ENCODE assay signal across 13 cellular contexts in genomic region chr7:13833872-13834271, GRCh38.
DNase-seq lines count a peak whose midpoint lies in the region; ATAC-seq and TF ChIP-seq lines count a peak whose summit lies in the region.
"Had no signal": no experiment of that assay in that cellular context is flagged by ENCODE, and none has a peak within 500 bp of the region (broad histone marks: within the 10 kb centered on the region; RNA-seq: fewer than 3 reads in every experiment).

No MANE protein-coding gene starts in this region.

- H3K4me3 ChIP-seq in heart left ventricle (peak overlapping the region in 2 of 12 donors; percentile 9 to 15), smooth muscle cell (no peak overlapping the region), sigmoid colon (no peak overlapping the region), upper lobe of right lung (no peak overlapping the region)

- TF ChIP-seq POLR2A in heart left ventricle (IDR thresholded peaks at IDR 0.05) (no peak), sigmoid colon (IDR thresholded peaks at IDR 0.05) (no peak)

- WGBS in heart left ventricle, 4 donors, result 33 to 43% (median 42%) methylated on average over 3 of the region's 3 CpGs
- WGBS in smooth muscle cell (ENCODE audit: low lambda C conversion rate), result 70% methylated on average over 3 of the region's 3 CpGs
- 86 to 91% methylated on average over 3 of the region's 3 CpGs for WGBS in sigmoid colon, 2 donors

- H3F3A ChIP-seq in smooth muscle cell (ENCODE audit: low read depth), result no peaks in the 10 kb centered on the region

- DNase-seq in heart left ventricle, result no peak
- DNase-seq in Right ventricle myocardium inferior (ENCODE audit: missing footprints), result no peak
- peak; percentile 74 for DNase-seq in NCI-H460 (ENCODE audit: extremely low read depth, low read depth)
- peak; percentile 11 for DNase-seq in inferior parietal cortex (ENCODE audit: extremely low spot score)
- DNase-seq in smooth muscle cell (lab: John Stamatoyannopoulos, UW; ENCODE audit: unreplicated experiment), result no peak
- no peak for DNase-seq in left lobe of liver (ENCODE audit: low spot score)
- no peak for DNase-seq in sigmoid colon
- DNase-seq in upper lobe of right lung, result no peak
- DNase-seq: DMS 273 treated with DMSO at 0.1 percent for 48 hours; NCI-H345; NK-92 treated with Interleukin-12 subunit alpha and Interleukin-12 subunit beta, amount 100 ng/mL, for 24 hours had no signal

- intact Hi-C loops in heart left ventricle (cut with DNase I) (no loop called here), Right ventricle myocardium inferior (cut with DNase I) (no loop called here), sigmoid colon (cut with DNase I) (no loop called here), upper lobe of right lung (cut with DNase I) (no loop called here)

- no peaks in the 10 kb centered on the region for H4K20me1 ChIP-seq in smooth muscle cell (ENCODE audit: low read depth)

- TF ChIP-seq CTCF in heart left ventricle (IDR thresholded peaks at IDR 0.05) (no peak), smooth muscle cell (IDR thresholded peaks at IDR 0.05; ENCODE audit: borderline replicate concordance, insufficient read depth, poor library complexity, severe bottlenecking) (no peak), sigmoid colon (IDR thresholded peaks at IDR 0.05) (no peak), upper lobe of right lung (IDR thresholded peaks at IDR 0.05) (no peak)

- peaks cover 0 to 19% (median 5%) of the 10 kb centered on the region in 12 donors for H3K4me1 ChIP-seq in heart left ventricle
- H3K4me1 ChIP-seq in smooth muscle cell (ENCODE audit: low read depth), result peaks cover 42% of the 10 kb centered on the region
- peaks cover 0 to 6% (median 0%) of the 10 kb centered on the region in 4 donors for H3K4me1 ChIP-seq in sigmoid colon
- H3K4me1 ChIP-seq in upper lobe of right lung, result no peaks in the 10 kb centered on the region

- peak overlapping the region; percentile 54 for H2AFZ ChIP-seq in smooth muscle cell (ENCODE audit: low read depth)

- H3K9me3 ChIP-seq in heart left ventricle (no peaks in the 10 kb centered on the region), smooth muscle cell (replicated peaks; ENCODE audit: low read depth) (no peaks in the 10 kb centered on the region), sigmoid colon (no peaks in the 10 kb centered on the region), upper lobe of right lung (no peaks in the 10 kb centered on the region)

- ATAC-seq in heart left ventricle, result no peak
- no peak for ATAC-seq in Right ventricle myocardium inferior
- ATAC-seq in left lobe of liver, result no peak
- ATAC-seq in upper lobe of right lung, result no peak
- ATAC-seq: HCT116 had no signal

- H3K4me2 ChIP-seq in smooth muscle cell, result peak overlapping the region; percentile 30

- H3K9ac ChIP-seq in smooth muscle cell (ENCODE audit: low read depth), result no peak overlapping the region

- no peaks in the 10 kb centered on the region for H3K79me2 ChIP-seq in smooth muscle cell (ENCODE audit: low read depth)

- no peak for TF ChIP-seq EP300 in sigmoid colon (IDR thresholded peaks at IDR 0.05)

- H3K27me3 ChIP-seq in heart left ventricle (no peaks in the 10 kb centered on the region), smooth muscle cell (ENCODE audit: low read depth) (no peaks in the 10 kb centered on the region), sigmoid colon (no peaks in the 10 kb centered on the region), upper lobe of right lung (no peaks in the 10 kb centered on the region)

- H3K27ac ChIP-seq in heart left ventricle (peak overlapping the region in 7 of 12 donors; percentile 10 to 67 (median 56)), smooth muscle cell (ENCODE audit: low read depth) (peak overlapping the region; percentile 31), sigmoid colon (no peak overlapping the region), upper lobe of right lung (no peak overlapping the region)
- H3K27ac ChIP-seq: RWPE1 had no signal

- H3K36me3 ChIP-seq in heart left ventricle (no peaks in the 10 kb centered on the region), smooth muscle cell (ENCODE audit: low read depth) (no peaks in the 10 kb centered on the region), sigmoid colon (no peaks in the 10 kb centered on the region), upper lobe of right lung (no peaks in the 10 kb centered on the region)

Comparison
In these comparisons a context has a peak if more than half of its experiments do, and no peak if none do; other contexts are left out.
1. DNase-seq: peak in NCI-H460 (single experiment) and inferior parietal cortex (single experiment); none in heart left ventricle (0 of 5), Right ventricle myocardium inferior (single experiment), smooth muscle cell (single experiment), left lobe of liver (single experiment), sigmoid colon (single experiment) and upper lobe of right lung (single experiment).
2. H3K27ac ChIP-seq: peak in heart left ventricle (7 of 12) and smooth muscle cell (single experiment); none in sigmoid colon (0 of 4) and upper lobe of right lung (single experiment).